Comparison of ENCODE assay signal across 8 cellular contexts in genomic region chr4:121822796-121823504, GRCh38. TPM values are rescaled to one million over a fixed set of nuclear protein-coding genes. Genes with fewer than 3 reads are reported as not detected.
A peak's percentile ranks its signal among the peaks of the same experiment; 100 is the strongest.
DNase-seq lines count a peak whose midpoint lies in the region; ATAC-seq and TF ChIP-seq lines count a peak whose summit lies in the region.

No MANE protein-coding gene starts in this region.

- peak overlapping the region; percentile 51; the same call in 1 of the 2 replicates for H2AFZ ChIP-seq in OCI-LY7 (ENCODE audit: low read length)

- intact Hi-C loops in OCI-LY7 (cut with micrococcal nuclease; ENCODE audit: unreplicated experiment): loop anchor here (1.0 to 10.0 kb wide), 4 partner anchors 22 to 1099 kb away; partner anchors contain the start of genes BBS12, BLTP1, EXOSC9 and NUDT6

- peak overlapping the region; percentile 95 for H3K4me2 ChIP-seq in OCI-LY7 (ENCODE audit: low read length)

- H3K4me1 Mint-ChIP-seq in immature natural killer cell: peaks cover 16 to 28% of the 10 kb centered on the region in 2 donors

- H3K27me3 Mint-ChIP-seq in immature natural killer cell (ENCODE audit: low read depth in 3 of 3): peaks cover 0 to 6% (median 4%) of the 10 kb centered on the region in 3 donors

- BruUV-seq in OCI-LY7 (replicated peaks; lab: Mats Ljungman, UMichigan): no TSS peak

- DNase-seq in NCI-H1092 treated with DMSO at 0.1 percent for 48 hours (lab: John Stamatoyannopoulos, UW) (peak; percentile 47), NCI-H1092 (lab: John Stamatoyannopoulos, UW) (no peak), OCI-LY7 (ENCODE audit: low spot score) (peak; percentile 74), astrocyte of the spinal cord (ENCODE audit: low read depth, low spot score) (peak; percentile 41), immature natural killer cell (peak in 1 of 3 donors; percentile 5)
- peak; percentile 9 to 35 (median 16) for DNase-seq in stimulated activated CD4-positive, alpha-beta T cell treated with anti-CD3 and anti-CD28 coated beads, TNF-alpha, amount 100 ng/mL, for 48 hours (ENCODE audit: low read depth in 3 of 3)

- ATAC-seq in GM19351 (IDR thresholded peaks at IDR 0.05; ENCODE audit: unreplicated experiment) (peak; percentile 49), HG03342 (IDR thresholded peaks at IDR 0.05; ENCODE audit: unreplicated experiment) (peak; percentile 55)

- in situ Hi-C loops in astrocyte of the spinal cord (cut with HindIII; ENCODE audit: low sequenced_read_pairs): no loop called here

- no peaks in the 10 kb centered on the region for H3K9me3 ChIP-seq in OCI-LY7 (ENCODE audit: low read length)

- CTCF ChIA-PET in OCI-LY7 (lab: Charles Lee; ENCODE audit: unreplicated experiment): no interaction called here

- peak overlapping the region; percentile 96 for H3K4me3 ChIP-seq in OCI-LY7 (ENCODE audit: low read depth, low read length, poor library complexity, severe bottlenecking)
- H3K4me3 ChIP-seq in astrocyte of the spinal cord (ENCODE audit: low read depth, low read length): peak overlapping the region; percentile 88

- no peaks in the 10 kb centered on the region for H3K9me3 Mint-ChIP-seq in immature natural killer cell

- H4K20me1 ChIP-seq in OCI-LY7 (ENCODE audit: insufficient read depth, low read length): peaks cover 35% of the 10 kb centered on the region

- peak overlapping the region; percentile 32 to 85 (median 72) for H3K27ac Mint-ChIP-seq in immature natural killer cell

- peaks cover 52% of the 10 kb centered on the region for H3K4me1 ChIP-seq in OCI-LY7 (ENCODE audit: insufficient read depth, low read length, poor library complexity, severe bottlenecking)

- peaks cover 55% of the 10 kb centered on the region for H3K79me2 ChIP-seq in OCI-LY7 (ENCODE audit: insufficient read depth, low read depth, low read length)

- TF ChIP-seq CTCF in OCI-LY7 (conservative IDR thresholded peaks at IDR 0.05; ENCODE audit: low read length) (peak; percentile 71), astrocyte of the spinal cord (IDR thresholded peaks at IDR 0.05; ENCODE audit: low read depth, low read length) (no peak)

- H3K4me3 Mint-ChIP-seq in immature natural killer cell: peak overlapping the region; percentile 92 to 99 (median 95)

- POLR2A ChIA-PET in OCI-LY7 (lab: Charles Lee): interaction anchor here (0.6 to 3.7 kb wide), 10 partner anchors 10 to 1056 kb away, joined by 3 to 26 read pairs (median 4); partner anchors contain the start of genes BBS7 and EXOSC9

- H3K9me2 ChIP-seq in OCI-LY7 (ENCODE audit: insufficient read depth, low read length): no peaks in the 10 kb centered on the region

- H3K36me3 Mint-ChIP-seq in immature natural killer cell: peaks cover 0 to 8% (median 4%) of the 10 kb centered on the region in 3 donors

- H3K27ac ChIP-seq in OCI-LY7 (ENCODE audit: low read depth, low read length, poor library complexity, severe bottlenecking): peak overlapping the region; percentile 87

- H3K36me3 ChIP-seq in OCI-LY7 (ENCODE audit: insufficient read depth, low read length): peaks cover 73% of the 10 kb centered on the region

RNA-seq across cellular contexts. Expression of gene CCNA2, which starts 0.7 kb away (rescaled TPM):
- 150 and 162 TPM in 2 replicates for total RNA-seq in OCI-LY7 (2014; rRNA removed; shearing (Covaris generic))
- 149 and 154 TPM in 2 replicates for total RNA-seq in OCI-LY7 (2022)
- polyA plus RNA-seq in immature natural killer cell: under 1 TPM in 2 of 3 donors, not detected in 1; 0.80 to 0.91 TPM

RNA-seq across cellular contexts. Expression of gene EXOSC9, which starts 21.8 kb away (rescaled TPM):
- 58.4 and 69.5 TPM in 2 replicates for total RNA-seq in OCI-LY7 (2014; rRNA removed; shearing (Covaris generic))
- 57.6 and 66.0 TPM in 2 replicates for total RNA-seq in OCI-LY7 (2022)
- 10 to 100 TPM; 26.1 to 39.3 (median 26.7) TPM for polyA plus RNA-seq in immature natural killer cell

RNA-seq across cellular contexts. Expression of gene BBS7, which starts 47.3 kb away (rescaled TPM):
- total RNA-seq in OCI-LY7 (2014; rRNA removed; shearing (Covaris generic)): 10.7 and 13.2 TPM in 2 replicates
- total RNA-seq in OCI-LY7 (2022): 21.1 and 25.8 TPM in 2 replicates
- polyA plus RNA-seq in immature natural killer cell: 10 to 100 TPM in 1 of 3 donors, 1 to 10 TPM in 2; 6.5 to 10.2 (median 9.0) TPM

RNA-seq across cellular contexts. Expression of gene SMIM43, which starts 58.0 kb away (rescaled TPM):
- not detected in 2 replicates for total RNA-seq in OCI-LY7 (2014; rRNA removed; shearing (Covaris generic))
- not detected in 2 replicates for total RNA-seq in OCI-LY7 (2022)
- polyA plus RNA-seq in immature natural killer cell: not detected
